Comparison of ENCODE assay signal across 8 cellular contexts in genomic region chr1:47710075-47711071, GRCh38.
A peak's percentile ranks its signal among the peaks of the same experiment; 100 is the strongest.
DNase-seq lines count a peak whose midpoint lies in the region; ATAC-seq and TF ChIP-seq lines count a peak whose summit lies in the region.

No MANE protein-coding gene starts in this region.

- DNase-seq in Calu3 (peak; percentile 88), H4 (ENCODE audit: low spot score) (peak; percentile 45), NCI-H2171 (lab: John Stamatoyannopoulos, UW) (peak; percentile 28), dorsolateral prefrontal cortex (peak in 9 of 10 donors; percentile 58 to 83 (median 66)), right lobe of liver (peak; percentile 86 to 88 (median 86))
- peak; percentile 77 for DNase-seq in activated CD4-positive, alpha-beta memory T cell treated with anti-CD3 and anti-CD28 coated beads for 36 hours
- peak; percentile 40 to 70 for DNase-seq in stimulated activated CD4-positive, alpha-beta T cell treated with anti-CD3 and anti-CD28 coated beads, Interleukin-4, amount 100 ng/mL, for 4 hours

- no peaks in the 10 kb centered on the region for H3K9me3 ChIP-seq in right lobe of liver

- no peak overlapping the region for H3K27ac Mint-ChIP-seq in Calu3 (ENCODE audit: unreplicated experiment)
- no peak overlapping the region for H3K27ac Mint-ChIP-seq in activated CD4-positive, alpha-beta memory T cell treated with anti-CD3 and anti-CD28 coated beads for 36 hours

- ATAC-seq in right lobe of liver (peak; percentile 94 to 97 (median 96)), HG02973 (IDR thresholded peaks at IDR 0.05; ENCODE audit: unreplicated experiment) (no peak)

- peaks cover 60% of the 10 kb centered on the region for H3K27me3 Mint-ChIP-seq in Calu3 (ENCODE audit: unreplicated experiment)
- peaks cover 69% of the 10 kb centered on the region for H3K27me3 Mint-ChIP-seq in activated CD4-positive, alpha-beta memory T cell treated with anti-CD3 and anti-CD28 coated beads for 36 hours

- TF ChIP-seq CTCF in Calu3 (IDR thresholded peaks at IDR 0.05; ENCODE audit: unreplicated experiment) (peak; percentile 95), dorsolateral prefrontal cortex (IDR thresholded peaks at IDR 0.05 in 54 of 56, conservative IDR thresholded peaks at IDR 0.05 in 2 of 56; ENCODE audit: low read depth in 1 of 56, partially characterized antibody in 56 of 56) (peak; percentile 63 to 99 (median 96)), right lobe of liver (IDR thresholded peaks at IDR 0.05) (peak in 3 of 4 donors; percentile 98 to 99 (median 98))

- peaks cover 0 to 88% (median 62%) of the 10 kb centered on the region in 45 donors for H3K27me3 ChIP-seq in dorsolateral prefrontal cortex
- H3K27me3 ChIP-seq in right lobe of liver, result peaks cover 4 to 12% of the 10 kb centered on the region in 2 donors

- H3K9me3 Mint-ChIP-seq in Calu3 (ENCODE audit: low read depth, unreplicated experiment), result no peaks in the 10 kb centered on the region
- H3K9me3 Mint-ChIP-seq in activated CD4-positive, alpha-beta memory T cell treated with anti-CD3 and anti-CD28 coated beads for 36 hours, result no peaks in the 10 kb centered on the region

- WGBS in right lobe of liver (ENCODE audit: insufficient coverage, low coverage, low lambda C conversion rate, missing lambda C conversion rate), result 4% methylated on average over 22 of the region's 59 CpGs

- peak overlapping the region in 54 of 59 donors; percentile 6 to 65 (median 44) for H3K4me3 ChIP-seq in dorsolateral prefrontal cortex
- peak overlapping the region; percentile 31 to 45 (median 39) for H3K4me3 ChIP-seq in right lobe of liver

- intact Hi-C loops in Calu3 (cut with micrococcal nuclease; ENCODE audit: unreplicated experiment), result loop anchor here (2.0 to 5.0 kb wide), 3 partner anchors 58 to 323 kb away; no protein-coding TSS in a partner anchor
- intact Hi-C loops in activated CD4-positive, alpha-beta memory T cell treated with anti-CD3 and anti-CD28 coated beads for 36 hours (cut with micrococcal nuclease), result loop anchor here (1.0 to 5.0 kb wide), 4 partner anchors 16 to 533 kb away; no protein-coding TSS in a partner anchor
- intact Hi-C loops in dorsolateral prefrontal cortex (cut with DNase I), result loop anchor here (2.0 to 10.0 kb wide), 6 partner anchors 176 to 528 kb away; partner anchors contain the start of gene PDZK1IP1 (in 1 of the 2)
- intact Hi-C loops in right lobe of liver (cut with DNase I), result loop anchor here in 1 of 2 donors (5.0 kb wide), 1 partner anchor 278 kb away; no protein-coding TSS in a partner anchor

- H3K4me1 Mint-ChIP-seq in Calu3 (ENCODE audit: low read depth, unreplicated experiment), result no peaks in the 10 kb centered on the region
- peaks cover 7% of the 10 kb centered on the region for H3K4me1 Mint-ChIP-seq in activated CD4-positive, alpha-beta memory T cell treated with anti-CD3 and anti-CD28 coated beads for 36 hours (ENCODE audit: low read depth)

- H3K36me3 Mint-ChIP-seq in Calu3 (ENCODE audit: insufficient read depth, unreplicated experiment), result peaks cover 17% of the 10 kb centered on the region
- no peaks in the 10 kb centered on the region for H3K36me3 Mint-ChIP-seq in activated CD4-positive, alpha-beta memory T cell treated with anti-CD3 and anti-CD28 coated beads for 36 hours

- H3K27ac ChIP-seq in dorsolateral prefrontal cortex (peak overlapping the region in 34 of 59 donors; percentile 3 to 83 (median 64)), right lobe of liver (no peak overlapping the region)

- no peaks in the 10 kb centered on the region for H3K36me3 ChIP-seq in right lobe of liver

- peak overlapping the region; percentile 83 for H3K4me3 Mint-ChIP-seq in Calu3 (ENCODE audit: low read depth, unreplicated experiment)
- peak overlapping the region; percentile 18 for H3K4me3 Mint-ChIP-seq in activated CD4-positive, alpha-beta memory T cell treated with anti-CD3 and anti-CD28 coated beads for 36 hours

- CTCF ChIA-PET in Calu3 (lab: Charles Lee), result interaction anchor here (0.6 to 3.2 kb wide), 11 partner anchors 16 to 274 kb away, joined by 3 to 21 read pairs (median 3); partner anchors contain the start of gene FOXD2
- CTCF ChIA-PET in activated CD4-positive, alpha-beta memory T cell treated with anti-CD3 and anti-CD28 coated beads for 36 hours (lab: Charles Lee), result interaction anchor here (0.6 to 12.9 kb wide), 32 partner anchors 8 to 762 kb away, joined by 3 to 237 read pairs (median 4); partner anchors contain the start of genes FOXD2 and PDZK1IP1

- no TSS peak for BruUV-seq in Calu3 (replicated peaks; lab: Mats Ljungman, UMichigan)

- POLR2A ChIA-PET in activated CD4-positive, alpha-beta memory T cell treated with anti-CD3 and anti-CD28 coated beads for 36 hours (lab: Charles Lee), result interaction anchor here (1.0 kb wide), 1 partner anchor 274 kb away, joined by 4 read pairs; no protein-coding TSS in a partner anchor

- no peak for TF ChIP-seq POLR2A in right lobe of liver (IDR thresholded peaks at IDR 0.05)

- peaks cover 0 to 25% (median 5%) of the 10 kb centered on the region in 4 donors for H3K4me1 ChIP-seq in right lobe of liver

Comparison
In these comparisons a context has a peak if more than half of its experiments do, and no peak if none do; other contexts are left out.
1. DNase-seq: peak in every context shown above with its lines; median percentile 88 in Calu3; 86 in right lobe of liver; 77 in activated CD4-positive, alpha-beta memory T cell treated with anti-CD3 and anti-CD28 coated beads for 36 hours; 66 in dorsolateral prefrontal cortex; 55 in stimulated activated CD4-positive, alpha-beta T cell treated with anti-CD3 and anti-CD28 coated beads, Interleukin-4, amount 100 ng/mL, for 4 hours; 45 in H4; 28 in NCI-H2171.
2. H3K27ac ChIP-seq: peak in dorsolateral prefrontal cortex (34 of 59); none in right lobe of liver (0 of 3).
3. Peak in every context shown above with its lines, with median percentiles within 50 percentile points of each other: CTCF ChIP-seq.